Comparison of ENCODE assay signal across 8 cellular contexts in the genomic region with DNA sequence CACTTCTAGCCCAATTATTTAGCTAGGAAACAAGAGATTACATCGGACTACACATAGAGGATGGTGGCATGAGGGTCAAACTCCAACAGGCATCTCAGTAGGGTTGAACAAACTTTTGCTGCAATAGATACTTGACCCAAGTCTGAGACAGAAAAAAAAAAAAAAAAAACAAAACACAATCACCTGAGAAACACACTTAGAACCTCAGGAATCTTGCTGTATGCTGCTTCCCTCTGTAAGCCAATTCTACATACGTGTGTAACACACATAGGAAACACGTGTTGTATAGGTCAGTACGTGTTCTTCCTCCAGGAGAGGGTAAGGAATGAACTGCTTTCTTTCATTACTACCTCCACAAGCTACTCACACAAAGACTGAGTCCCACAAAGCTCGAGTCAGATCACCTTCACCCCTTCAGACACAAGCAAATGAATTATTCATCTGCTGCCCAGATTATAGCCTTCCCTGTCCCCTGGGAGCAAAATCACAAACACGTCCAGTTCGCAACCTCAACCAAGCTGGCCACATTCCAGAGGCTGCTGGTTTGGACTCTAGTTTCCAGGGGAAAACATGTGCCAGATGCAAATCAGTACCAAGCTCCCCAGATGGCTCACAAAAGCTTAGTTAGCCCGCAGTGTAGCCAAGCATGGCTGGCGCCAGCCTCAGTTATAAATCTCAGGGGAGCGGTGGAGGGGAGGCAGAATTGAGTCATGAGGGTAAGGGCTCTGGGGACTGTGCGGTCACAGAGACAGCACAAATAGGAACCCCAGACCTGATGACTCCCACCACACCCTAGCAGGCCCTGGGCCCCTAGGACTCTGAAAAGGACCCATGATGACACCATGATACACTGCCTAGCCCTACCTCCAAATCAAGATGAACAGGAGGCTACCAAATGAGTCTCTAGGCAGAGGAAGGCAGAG. TPM values are rescaled to one million over a fixed set of nuclear protein-coding genes. Genes with fewer than 3 reads are reported as not detected.
DNase-seq lines count a peak whose midpoint lies in the region; ATAC-seq and TF ChIP-seq lines count a peak whose summit lies in the region.

No MANE protein-coding gene starts in this region.

- in situ Hi-C loops in gastrocnemius medialis (cut with MboI; ENCODE audit: low sequenced_read_pairs in 4 of 4): loop anchor here in 3 of 4 donors (5.0 to 10.0 kb wide), 2 partner anchors 56 to 59 kb away; no protein-coding TSS in a partner anchor

- H3K27me3 ChIP-seq in DOHH2 (ENCODE audit: control insufficient read depth, low read length) (0 out of 2 replicates have a peak, but pooled peaks cover 4% of the 10 kb centered on the region), right atrium auricular region (no peaks in the 10 kb centered on the region), gastrocnemius medialis (no peaks in the 10 kb centered on the region), MM.1S (replicated peaks; ENCODE audit: insufficient read depth, low read length) (no peaks in the 10 kb centered on the region)

- H3F3A ChIP-seq in DOHH2 (ENCODE audit: control insufficient read depth, insufficient read depth) (no peaks in the 10 kb centered on the region), MM.1S (ENCODE audit: insufficient read depth, low read length) (no peaks in the 10 kb centered on the region)

- no peak overlapping the region for H2AFZ ChIP-seq in MM.1S (ENCODE audit: low read length)

- no peak overlapping the region for H3K4me3 Mint-ChIP-seq in WTC11

- intact Hi-C loops in gastrocnemius medialis (cut with DNase I; ENCODE audit: low total_unique reads): loop anchor here (2.0 kb wide), 1 partner anchor 53 kb away; no protein-coding TSS in a partner anchor

- peaks cover 20% of the 10 kb centered on the region for H3K36me3 Mint-ChIP-seq in WTC11

- peaks cover 4% of the 10 kb centered on the region for H3K36me3 ChIP-seq in DOHH2 (ENCODE audit: control insufficient read depth, low read length)
- H3K36me3 ChIP-seq in right atrium auricular region: peaks cover 31% of the 10 kb centered on the region
- H3K36me3 ChIP-seq in gastrocnemius medialis: peaks cover 0 to 31% of the 10 kb centered on the region in 2 donors
- peaks cover 9% of the 10 kb centered on the region for H3K36me3 ChIP-seq in MM.1S (replicated peaks; ENCODE audit: insufficient read depth, low read length)

- peak overlapping the region; percentile 57 for H3K4me3 ChIP-seq in DOHH2 (ENCODE audit: low read length)
- H3K4me3 ChIP-seq in right atrium auricular region: no peak overlapping the region
- peak overlapping the region in 2 of 4 donors; percentile 7 to 28 for H3K4me3 ChIP-seq in gastrocnemius medialis
- no peak overlapping the region for H3K4me3 ChIP-seq in MM.1S (ENCODE audit: low read length)

- H3K9me2 ChIP-seq in DOHH2 (replicated peaks; ENCODE audit: control insufficient read depth, low read length) (no peaks in the 10 kb centered on the region), MM.1S (replicated peaks; ENCODE audit: insufficient read depth, low read length) (no peaks in the 10 kb centered on the region)

- H3K27ac ChIP-seq in DOHH2 (ENCODE audit: low read depth, low read length) (peak overlapping the region; percentile 34), right atrium auricular region (peak overlapping the region; percentile 78 to 82), gastrocnemius medialis (peak overlapping the region; percentile 81 to 99 (median 97)), MM.1S (ENCODE audit: low read length) (no peak overlapping the region)

- H3K9me3 ChIP-seq in DOHH2 (ENCODE audit: control insufficient read depth, insufficient read depth, low read length) (no peaks in the 10 kb centered on the region), right atrium auricular region (no peaks in the 10 kb centered on the region), gastrocnemius medialis (no peaks in the 10 kb centered on the region), MM.1S (replicated peaks; ENCODE audit: insufficient read depth, low read length) (no peaks in the 10 kb centered on the region)

- CTCF ChIA-PET in WTC11 (lab: Charles Lee): interaction anchor here (0.6 to 9.7 kb wide), 12 partner anchors 9 to 1613 kb away, joined by 3 to 133 read pairs (median 4); a partner anchor contains a TSS

- peak overlapping the region; percentile 71 for H3K4me2 ChIP-seq in DOHH2 (ENCODE audit: low read length)
- H3K4me2 ChIP-seq in MM.1S (ENCODE audit: low read depth, low read length): no peak overlapping the region

- H3K27ac Mint-ChIP-seq in WTC11: peak overlapping the region; percentile 96

- H3K4me1 ChIP-seq in DOHH2 (ENCODE audit: control insufficient read depth, low read length): peaks cover 40% of the 10 kb centered on the region
- peaks cover 0 to 77% of the 10 kb centered on the region in 2 donors for H3K4me1 ChIP-seq in right atrium auricular region
- H3K4me1 ChIP-seq in gastrocnemius medialis: peaks cover 70 to 73% of the 10 kb centered on the region in 2 donors
- peaks cover 11% of the 10 kb centered on the region for H3K4me1 ChIP-seq in MM.1S (ENCODE audit: low read length)

- ATAC-seq in GM19467 (IDR thresholded peaks at IDR 0.05; ENCODE audit: unreplicated experiment): peak; percentile 91
- ATAC-seq in HG03469 (IDR thresholded peaks at IDR 0.05; ENCODE audit: unreplicated experiment): peak; percentile 71
- no peak for ATAC-seq in WTC11
- peak; percentile 55 to 66 for ATAC-seq in gastrocnemius medialis

- peaks cover 48% of the 10 kb centered on the region for H3K4me1 Mint-ChIP-seq in WTC11

- POLR2A ChIA-PET in WTC11 (lab: Charles Lee): no interaction called here

- TF ChIP-seq CTCF in DOHH2 (IDR thresholded peaks at IDR 0.05; ENCODE audit: low read depth, low read length, poor library complexity, severe bottlenecking) (no peak), WTC11 (IDR thresholded peaks at IDR 0.05) (no peak), right atrium auricular region (IDR thresholded peaks at IDR 0.05) (no peak), gastrocnemius medialis (IDR thresholded peaks at IDR 0.05 in 4 of 5, conservative IDR thresholded peaks at IDR 0.05 in 1 of 5) (no peak), MM.1S (IDR thresholded peaks at IDR 0.05; ENCODE audit: low read length) (no peak)

- no peaks in the 10 kb centered on the region for H3K9me3 Mint-ChIP-seq in WTC11

- H3K79me2 ChIP-seq in DOHH2 (ENCODE audit: control insufficient read depth, low read length) (peaks cover 46% of the 10 kb centered on the region), MM.1S (ENCODE audit: low read length) (peaks cover 94% of the 10 kb centered on the region)

- DNase-seq in WTC11 (ENCODE audit: low spot score): no peak
- peak; percentile 82 for DNase-seq in right atrium auricular region (ENCODE audit: low spot score)
- peak; percentile 67 to 73 for DNase-seq in gastrocnemius medialis
- DNase-seq in stimulated activated CD8-positive, alpha-beta memory T cell treated with anti-CD3 and anti-CD28 coated beads, Interleukin-4, amount 100 ng/mL, for 48 hours: no peak
- no peak for DNase-seq in MM.1S

- peaks cover 33% of the 10 kb centered on the region for H4K20me1 ChIP-seq in DOHH2 (ENCODE audit: control insufficient read depth, insufficient read depth, low read depth, low read length)
- peaks cover 24% of the 10 kb centered on the region for H4K20me1 ChIP-seq in MM.1S (ENCODE audit: insufficient read depth, low read length)

- no peak overlapping the region for H3K9ac ChIP-seq in MM.1S (ENCODE audit: low read length)

- H3K27me3 Mint-ChIP-seq in WTC11 (ENCODE audit: low read depth): no peaks in the 10 kb centered on the region

- no peak for TF ChIP-seq POLR2A in gastrocnemius medialis (IDR thresholded peaks at IDR 0.05)

TF ChIP-seq in WTC11, 78 proteins besides CTCF, POLR2A, EP300 and RAD21 (continues in another document):
- TF ChIP-seq, protein P1, sequence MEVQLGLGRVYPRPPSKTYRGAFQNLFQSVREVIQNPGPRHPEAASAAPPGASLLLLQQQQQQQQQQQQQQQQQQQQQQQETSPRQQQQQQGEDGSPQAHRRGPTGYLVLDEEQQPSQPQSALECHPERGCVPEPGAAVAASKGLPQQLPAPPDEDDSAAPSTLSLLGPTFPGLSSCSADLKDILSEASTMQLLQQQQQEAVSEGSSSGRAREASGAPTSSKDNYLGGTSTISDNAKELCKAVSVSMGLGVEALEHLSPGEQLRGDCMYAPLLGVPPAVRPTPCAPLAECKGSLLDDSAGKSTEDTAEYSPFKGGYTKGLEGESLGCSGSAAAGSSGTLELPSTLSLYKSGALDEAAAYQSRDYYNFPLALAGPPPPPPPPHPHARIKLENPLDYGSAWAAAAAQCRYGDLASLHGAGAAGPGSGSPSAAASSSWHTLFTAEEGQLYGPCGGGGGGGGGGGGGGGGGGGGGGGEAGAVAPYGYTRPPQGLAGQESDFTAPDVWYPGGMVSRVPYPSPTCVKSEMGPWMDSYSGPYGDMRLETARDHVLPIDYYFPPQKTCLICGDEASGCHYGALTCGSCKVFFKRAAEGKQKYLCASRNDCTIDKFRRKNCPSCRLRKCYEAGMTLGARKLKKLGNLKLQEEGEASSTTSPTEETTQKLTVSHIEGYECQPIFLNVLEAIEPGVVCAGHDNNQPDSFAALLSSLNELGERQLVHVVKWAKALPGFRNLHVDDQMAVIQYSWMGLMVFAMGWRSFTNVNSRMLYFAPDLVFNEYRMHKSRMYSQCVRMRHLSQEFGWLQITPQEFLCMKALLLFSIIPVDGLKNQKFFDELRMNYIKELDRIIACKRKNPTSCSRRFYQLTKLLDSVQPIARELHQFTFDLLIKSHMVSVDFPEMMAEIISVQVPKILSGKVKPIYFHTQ (CRISPR knock-in tag; IDR thresholded peaks at IDR 0.05): no peak
- no peak for TF ChIP-seq EMX1 (CRISPR knock-in tag; IDR thresholded peaks at IDR 0.05)
- no peak for TF ChIP-seq SMAD3 (CRISPR knock-in tag; IDR thresholded peaks at IDR 0.05; ENCODE audit: borderline replicate concordance)
- TF ChIP-seq ELF4 (CRISPR knock-in tag; IDR thresholded peaks at IDR 0.05; ENCODE audit: low read depth): no peak
- TF ChIP-seq ZNF263 (CRISPR knock-in tag; IDR thresholded peaks at IDR 0.05; ENCODE audit: low read depth): no peak
- no peak for TF ChIP-seq FOXJ3 (CRISPR knock-in tag; IDR thresholded peaks at IDR 0.05; ENCODE audit: borderline replicate concordance)

RNA-seq across cellular contexts. Expression of a gene that starts 15.1 kb away (rescaled TPM):
- total RNA-seq in WTC11 (2021) (397 to 474 TPM (median 462 TPM) in 3 replicates), right atrium auricular region (1,000 to 10,000 TPM; 1,145 to 1,486 TPM), gastrocnemius medialis (1,000 to 10,000 TPM in 3 of 4 donors, 100 to 1,000 TPM in 1; 833 to 1,730 (median 1,179) TPM)

Comparison
In these comparisons a context has a peak if more than half of its experiments do, and no peak if none do; other contexts are left out.
1. DNase-seq: peak in right atrium auricular region (single experiment) and gastrocnemius medialis (2 of 2); none in WTC11 (single experiment), stimulated activated CD8-positive, alpha-beta memory T cell treated with anti-CD3 and anti-CD28 coated beads, Interleukin-4, amount 100 ng/mL, for 48 hours (single experiment) and MM.1S (single experiment).